ENCODE assay signal across 8 cellular contexts in the genomic region with DNA sequence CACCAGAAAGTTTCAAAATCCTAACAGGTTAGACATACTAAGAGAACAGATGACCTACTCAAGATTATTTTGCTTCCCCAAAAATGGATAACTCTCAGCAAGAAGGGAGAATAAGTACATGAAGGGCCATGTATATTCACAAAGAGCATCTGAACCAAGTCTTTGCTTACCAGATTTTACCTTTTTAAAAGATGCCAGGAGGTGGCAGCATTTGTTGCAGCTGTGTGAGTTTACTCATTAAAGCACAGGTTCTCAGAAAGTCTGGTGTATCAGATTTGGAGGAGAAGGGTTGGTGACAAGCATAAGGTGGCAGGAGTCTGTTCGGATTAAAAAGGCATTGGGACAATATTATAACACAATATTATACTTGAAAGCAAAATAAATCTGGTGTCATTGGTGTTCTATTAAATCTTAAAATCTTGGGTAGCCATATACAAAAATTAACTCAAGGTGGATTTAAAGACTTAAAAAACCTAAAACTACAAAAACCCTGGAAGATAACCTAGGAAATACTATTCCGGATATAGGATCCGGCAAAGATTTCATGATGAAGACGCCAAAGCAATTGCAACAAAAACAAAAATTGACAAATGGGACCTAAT. TPM values are rescaled to one million over a fixed set of nuclear protein-coding genes. Genes with fewer than 3 reads are reported as not detected.
A peak's percentile ranks its signal among the peaks of the same experiment; 100 is the strongest.
DNase-seq lines count a peak whose midpoint lies in the region; ATAC-seq and TF ChIP-seq lines count a peak whose summit lies in the region.

No MANE protein-coding gene starts in this region.

- H4K20me1 ChIP-seq in PC-3 (ENCODE audit: low read length): no peaks in the 10 kb centered on the region

- H3K36me3 ChIP-seq in PC-3 (ENCODE audit: low read depth, low read length) (no peaks in the 10 kb centered on the region), gastrocnemius medialis (no peaks in the 10 kb centered on the region)

- intact Hi-C loops in PC-3 (cut with micrococcal nuclease): loop anchor here (2.0 kb wide), 3 partner anchors 51 to 559 kb away; a partner anchor contains a TSS
- intact Hi-C loops in Right ventricle myocardium superior (cut with DNase I): loop anchor here (5.0 to 10.0 kb wide), 3 partner anchors 175 to 647 kb away; a partner anchor contains a TSS
- intact Hi-C loops in gastrocnemius medialis (cut with DNase I; ENCODE audit: low total_unique reads): loop anchor here (1.0 to 10.0 kb wide), 3 partner anchors 175 to 647 kb away; a partner anchor contains a TSS

- no peak overlapping the region for H3K9ac ChIP-seq in PC-3 (ENCODE audit: low read length)

- H3K27ac ChIP-seq in PC-3 (ENCODE audit: low read length) (no peak overlapping the region), gastrocnemius medialis (no peak overlapping the region)

- H3K9me3 ChIP-seq in PC-3 (ENCODE audit: low read length) (no peaks in the 10 kb centered on the region), gastrocnemius medialis (no peaks in the 10 kb centered on the region)

- H3K4me3 ChIP-seq in Jurkat, Clone E6-1 (ENCODE audit: low read length): no peak overlapping the region
- H3K4me3 ChIP-seq in PC-3 (ENCODE audit: low read length): no peak overlapping the region
- H3K4me3 ChIP-seq in gastrocnemius medialis: no peak overlapping the region

- no peaks in the 10 kb centered on the region for H3K79me2 ChIP-seq in PC-3 (ENCODE audit: low read length)

- H2AFZ ChIP-seq in PC-3 (ENCODE audit: low read length): no peak overlapping the region

- H3F3A ChIP-seq in PC-3 (ENCODE audit: low read length, unreplicated experiment): no peaks in the 10 kb centered on the region

- DNase-seq in DMS 273 (lab: John Stamatoyannopoulos, UW; ENCODE audit: unreplicated experiment): peak; percentile 71
- peak; percentile 76 for DNase-seq in Jurkat, Clone E6-1 (ENCODE audit: low read depth, low spot score)
- DNase-seq in PC-3: peak; percentile 73
- DNase-seq in activated naive CD4-positive, alpha-beta T cell treated with anti-CD3 and anti-CD28 coated beads, Interleukin-2, amount 50 U/mL, for 16 hours: peak; percentile 40
- no peak for DNase-seq in Right ventricle myocardium superior
- DNase-seq in gastrocnemius medialis: no peak

- peak; percentile 84 for ATAC-seq in GM21367 (IDR thresholded peaks at IDR 0.05; ENCODE audit: unreplicated experiment)
- ATAC-seq in PC-3: peak; percentile 71
- ATAC-seq in Right ventricle myocardium superior (ENCODE audit: poor library complexity): peak; percentile 71
- peak; percentile 68 to 75 for ATAC-seq in gastrocnemius medialis
- no peak for ATAC-seq in GM19023 (IDR thresholded peaks at IDR 0.05; ENCODE audit: unreplicated experiment)

- no peak overlapping the region for H3K4me2 ChIP-seq in PC-3 (ENCODE audit: low read length)

- POLR2A ChIA-PET in PC-3 (lab: Charles Lee; ENCODE audit: unreplicated experiment): no interaction called here

- H3K4me1 ChIP-seq in PC-3 (ENCODE audit: insufficient read depth, low read length) (no peaks in the 10 kb centered on the region), gastrocnemius medialis (no peaks in the 10 kb centered on the region)

- H3K27me3 ChIP-seq in PC-3 (ENCODE audit: low read length) (no peaks in the 10 kb centered on the region), gastrocnemius medialis (no peaks in the 10 kb centered on the region)

- in situ Hi-C loops in gastrocnemius medialis (cut with MboI; ENCODE audit: low sequenced_read_pairs in 4 of 4): loop anchor here (5.0 to 25.0 kb wide), 6 partner anchors 162 to 645 kb away; a partner anchor contains a TSS

- TF ChIP-seq CTCF in PC-3 (conservative IDR thresholded peaks at IDR 0.05; ENCODE audit: low read depth, low read length): peak; percentile 75
- TF ChIP-seq CTCF in gastrocnemius medialis (IDR thresholded peaks at IDR 0.05 in 4 of 5, conservative IDR thresholded peaks at IDR 0.05 in 1 of 5): peak; percentile 27 to 68 (median 42)

- BruUV-seq in PC-3 (replicated peaks; lab: Mats Ljungman, UMichigan): no TSS peak

- TF ChIP-seq POLR2A in gastrocnemius medialis (IDR thresholded peaks at IDR 0.05): no peak

- CTCF ChIA-PET in PC-3 (lab: Charles Lee): no interaction called here

- H3K9me2 ChIP-seq in PC-3 (replicated peaks; ENCODE audit: low read length): no peaks in the 10 kb centered on the region

RNA-seq across cellular contexts. Expression of a gene that starts 51.3 kb away (rescaled TPM):
- 45.8 TPM for polyA plus RNA-seq in Jurkat, Clone E6-1 (2012; ENCODE audit: insufficient read depth, insufficient read length)
- 22.2 and 22.4 TPM in 2 replicates for total RNA-seq in PC-3 (2014; rRNA removed)
- total RNA-seq in Right ventricle myocardium superior: 18.9 TPM
- 10 to 100 TPM; 20.0 to 27.2 (median 22.7) TPM for total RNA-seq in gastrocnemius medialis

Comparison
In these comparisons a context has a peak if more than half of its experiments do, and no peak if none do; other contexts are left out.
1. DNase-seq: peak in DMS 273 (single experiment), Jurkat, Clone E6-1 (single experiment), PC-3 (single experiment) and activated naive CD4-positive, alpha-beta T cell treated with anti-CD3 and anti-CD28 coated beads, Interleukin-2, amount 50 U/mL, for 16 hours (single experiment); none in Right ventricle myocardium superior (single experiment) and gastrocnemius medialis (0 of 2).